16 cellular contexts compared by ENCODE assay signal in the genomic region with DNA sequence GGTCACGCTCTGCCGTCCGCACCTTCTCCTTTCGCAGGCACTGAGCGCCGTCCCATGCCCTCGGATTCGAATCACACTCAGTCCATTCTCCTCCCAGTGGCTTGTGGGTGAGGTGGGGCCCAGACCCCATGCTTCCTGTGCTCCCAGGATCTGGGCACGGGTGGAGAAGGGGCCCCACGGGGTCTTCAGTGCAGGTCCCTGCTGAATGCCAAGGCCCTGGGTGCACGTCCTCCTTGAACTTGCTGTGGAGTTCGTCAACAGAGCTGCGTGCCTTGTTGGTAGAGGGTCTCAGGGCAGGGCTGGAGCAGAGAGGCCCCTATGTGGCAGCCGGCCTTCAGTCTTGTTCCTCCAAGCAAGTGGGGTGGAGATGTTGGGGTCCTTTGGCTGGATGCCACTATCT. TPM values are rescaled to one million over a fixed set of nuclear protein-coding genes. Genes with fewer than 3 reads are reported as not detected.
DNase-seq lines count a peak whose midpoint lies in the region; ATAC-seq, FAIRE-seq and TF ChIP-seq lines count a peak whose summit lies in the region.
"Had no signal": no experiment of that assay in that cellular context is flagged by ENCODE, and none has a peak within 500 bp of the region (broad histone marks: within the 10 kb centered on the region; RNA-seq: fewer than 3 reads in every experiment).

No MANE protein-coding gene starts in this region.

- H3K9me3 ChIP-seq in H1 (ENCODE audit: insufficient read depth in 2 of 2, low read depth in 1 of 2, low read length in 1 of 2) (peaks cover 0 to 16% of the 10 kb centered on the region in 2 experiments; a peak in 3 of 4 replicates), sigmoid colon (no peaks in the 10 kb centered on the region)

- ATAC-seq in activated naive CD4-positive, alpha-beta T cell treated with anti-CD3 and anti-CD28 coated beads, Interleukin-2, amount 50 U/mL, for 72 hours: no peak

- peak overlapping the region; percentile 35; the same call in 1 of the 2 replicates for H2BK5ac ChIP-seq in H1 (ENCODE audit: low read depth, low read length)

- TF ChIP-seq CTCF in H1 (IDR thresholded peaks at IDR 0.05; ENCODE audit: control extremely low read depth in 1 of 3, insufficient read depth in 1 of 3, low read depth in 1 of 3, low read length in 3 of 3) (no peak), sigmoid colon (IDR thresholded peaks at IDR 0.05) (no peak)

- H3K4me2 ChIP-seq in H1 (ENCODE audit: insufficient read depth in 1 of 2, low read depth in 2 of 2, low read length in 2 of 2): no peak overlapping the region
- H3K4me2 ChIP-seq: BLaER1 had no signal

- peaks cover 5% of the 10 kb centered on the region for H3K27me3 Mint-ChIP-seq in activated naive CD4-positive, alpha-beta T cell treated with anti-CD3 and anti-CD28 coated beads, Interleukin-2, amount 10 ng/mL, durations not matched to agents 7 days and 5 days
- H3K27me3 Mint-ChIP-seq: CD8-positive, alpha-beta memory T cell had no signal

- CTCF ChIA-PET in activated naive CD4-positive, alpha-beta T cell treated with anti-CD3 and anti-CD28 coated beads, Interleukin-2, amount 10 ng/mL, durations not matched to agents 7 days and 5 days (lab: Charles Lee): interaction anchor here (1.8 to 3.9 kb wide), 2 partner anchors 12 to 205 kb away, joined by 16 to 29 read pairs; partner anchors contain the start of gene TUBB3
- CTCF ChIA-PET in H1 (lab: Charles Lee; ENCODE audit: partially characterized antibody): interaction anchor here (0.7 to 5.9 kb wide), 7 partner anchors 10 to 165 kb away, joined by 3 to 70 read pairs (median 4); partner anchors contain the start of genes MC1R and TUBB3

- H3K27ac ChIP-seq in H1 (ENCODE audit: low read depth, low read length): no peak overlapping the region
- no peak overlapping the region for H3K27ac ChIP-seq in sigmoid colon
- H3K27ac ChIP-seq: BLaER1, GM23248 had no signal

- H3K4me3 ChIP-seq in H1 (ENCODE audit: extremely low read depth in 1 of 4, insufficient read depth in 2 of 4, low read depth in 3 of 4, low read length in 4 of 4) (no peak overlapping the region), sigmoid colon (no peak overlapping the region)
- H3K4me3 ChIP-seq: BLaER1, GM12878, GM23248 had no signal

- no peaks in the 10 kb centered on the region; the same call in 1 of the 2 replicates for H3K23me2 ChIP-seq in H1 (ENCODE audit: low read depth, low read length)

- WGBS in H1 (ENCODE audit: extremely low coverage in 1 of 2, insufficient coverage in 1 of 2, insufficient read length in 1 of 2, insufficient replicate concordance in 2 of 2, low coverage in 1 of 2, low lambda C conversion rate in 2 of 2, missing lambda C conversion rate in 1 of 2), 2 experiments: 95% methylated on average over 14 of the region's 14 CpGs; no CpG with 5 or more reads in 1 of the 2 experiments
- WGBS in sigmoid colon, 2 donors: 94 to 95% methylated on average over 14 of the region's 14 CpGs

- H3K79me2 ChIP-seq in H1 (ENCODE audit: control insufficient read depth in 1 of 2, insufficient read depth in 2 of 2, low read length in 2 of 2): no peaks in the 10 kb centered on the region

- H3K4me1 Mint-ChIP-seq in activated naive CD4-positive, alpha-beta T cell treated with anti-CD3 and anti-CD28 coated beads, Interleukin-2, amount 10 ng/mL, durations not matched to agents 7 days and 5 days: peaks cover 7% of the 10 kb centered on the region

- no peak overlapping the region for H2BK15ac ChIP-seq in H1 (ENCODE audit: low read length)

- H2AK5ac ChIP-seq in H1 (ENCODE audit: low read depth, low read length): no peak overlapping the region

- POLR2A ChIA-PET in H1 (lab: Charles Lee; ENCODE audit: partially characterized antibody): interaction anchor here (1.1 to 6.5 kb wide), 2 partner anchors 11 to 107 kb away, joined by 3 to 71 read pairs; partner anchors contain the start of gene TUBB3

- no peak overlapping the region for H2BK20ac ChIP-seq in H1 (ENCODE audit: low read length)

- peak overlapping the region; percentile 23 to 74 for H3K27ac Mint-ChIP-seq in activated naive CD4-positive, alpha-beta T cell treated with anti-CD3 and anti-CD28 coated beads, Interleukin-2, amount 50 U/mL, for 72 hours
- no peak overlapping the region for H3K27ac Mint-ChIP-seq in activated naive CD4-positive, alpha-beta T cell treated with anti-CD3 and anti-CD28 coated beads, Interleukin-2, amount 10 ng/mL, durations not matched to agents 7 days and 5 days

- no peaks in the 10 kb centered on the region for H3K9me3 Mint-ChIP-seq in activated naive CD4-positive, alpha-beta T cell treated with anti-CD3 and anti-CD28 coated beads, Interleukin-2, amount 50 U/mL, for 72 hours
- H3K9me3 Mint-ChIP-seq in activated naive CD4-positive, alpha-beta T cell treated with anti-CD3 and anti-CD28 coated beads, Interleukin-2, amount 10 ng/mL, durations not matched to agents 7 days and 5 days: no peaks in the 10 kb centered on the region
- H3K9me3 Mint-ChIP-seq: CD8-positive, alpha-beta memory T cell had no signal

- no peak overlapping the region for H2BK120ac ChIP-seq in H1 (replicated peaks; ENCODE audit: low read depth, low read length)

- intact Hi-C loops in sigmoid colon (cut with DNase I): no loop called here

- no peaks in the 10 kb centered on the region for H3K79me1 ChIP-seq in H1 (ENCODE audit: low read depth, low read length)

- no peak for TF ChIP-seq POLR2A in H1 (IDR thresholded peaks at IDR 0.05; ENCODE audit: control extremely low read depth in 1 of 2, low read depth in 2 of 2, low read length in 2 of 2)
- TF ChIP-seq POLR2A in sigmoid colon (IDR thresholded peaks at IDR 0.05): no peak

- no peak overlapping the region for H4K5ac ChIP-seq in H1 (ENCODE audit: insufficient read length, low read depth, low read length)

- no peak for TF ChIP-seq RAD21 in H1 (IDR thresholded peaks at IDR 0.05 in 1 of 2, conservative IDR thresholded peaks at IDR 0.05 in 1 of 2; ENCODE audit: low read depth in 2 of 2, low read length in 2 of 2)

- DNase-seq in activated naive CD4-positive, alpha-beta T cell treated with anti-CD3 and anti-CD28 coated beads, Interleukin-2, amount 50 U/mL, for 72 hours (ENCODE audit: low spot score in 2 of 2): no peak
- no peak for DNase-seq in activated naive CD4-positive, alpha-beta T cell treated with anti-CD3 and anti-CD28 coated beads, Interleukin-2, amount 10 ng/mL, durations not matched to agents 7 days and 5 days
- DNase-seq in H1 (ENCODE audit: low read depth in 1 of 2, low spot score in 2 of 2): no peak
- peak; percentile 63 for DNase-seq in sigmoid colon
- no peak for DNase-seq in LoVo (ENCODE audit: low spot score)
- DNase-seq in NCI-H1417 (lab: John Stamatoyannopoulos, UW): no peak
- no peak for DNase-seq in COR-L47 (lab: John Stamatoyannopoulos, UW)
- DNase-seq: 8988T; AML-193; CD8-positive, alpha-beta memory T cell; DMS 273 treated with DMSO at 0.1 percent for 48 hours; GM23248 had no signal

- H3K4me3 Mint-ChIP-seq in activated naive CD4-positive, alpha-beta T cell treated with anti-CD3 and anti-CD28 coated beads, Interleukin-2, amount 10 ng/mL, durations not matched to agents 7 days and 5 days: no peak overlapping the region
- H3K4me3 Mint-ChIP-seq: CD8-positive, alpha-beta memory T cell had no signal

- H3K27me3 ChIP-seq in H1 (replicated peaks in 1 of 4; ENCODE audit: control insufficient read depth in 3 of 4, extremely low read depth in 1 of 4, insufficient read depth in 3 of 4, low read length in 3 of 4) (no peaks in the 10 kb centered on the region), sigmoid colon (no peaks in the 10 kb centered on the region)
- H3K27me3 ChIP-seq: BLaER1 had no signal

- FAIRE-seq in H1 (lab: Jason Lieb, UNC): no peak
- FAIRE-seq: GM12878, GM18507, HTR-8/SVneo had no signal

- no peak overlapping the region for H3K18ac ChIP-seq in H1 (ENCODE audit: extremely low read depth, low read length)

- H2AFZ ChIP-seq in H1 (ENCODE audit: low read length): no peak overlapping the region
- H2AFZ ChIP-seq: GM23248 had no signal

- H3K36me3 ChIP-seq in H1 (ENCODE audit: control insufficient read depth in 2 of 4, insufficient read depth in 4 of 4, low read length in 3 of 4): peaks cover 2 to 13% (median 7%) of the 10 kb centered on the region in 4 experiments; a peak in 6 of 8 replicates
- peaks cover 8 to 45% (median 23%) of the 10 kb centered on the region in 4 donors for H3K36me3 ChIP-seq in sigmoid colon

- H3K4me1 ChIP-seq in H1 (replicated peaks in 1 of 4; ENCODE audit: control insufficient read depth in 3 of 4, insufficient read depth in 4 of 4, low read length in 3 of 4) (peaks cover 0 to 2% (median 0%) of the 10 kb centered on the region in 4 experiments; a peak in 4 of 7 replicates), sigmoid colon (peaks cover 0 to 7% (median 5%) of the 10 kb centered on the region in 4 donors)

- H3K56ac ChIP-seq in H1 (replicated peaks; ENCODE audit: insufficient read length, low read depth, low read length): no peak overlapping the region

- H3K36me3 Mint-ChIP-seq in activated naive CD4-positive, alpha-beta T cell treated with anti-CD3 and anti-CD28 coated beads, Interleukin-2, amount 50 U/mL, for 72 hours: peaks cover 4 to 11% of the 10 kb centered on the region in 2 donors
- H3K36me3 Mint-ChIP-seq in activated naive CD4-positive, alpha-beta T cell treated with anti-CD3 and anti-CD28 coated beads, Interleukin-2, amount 10 ng/mL, durations not matched to agents 7 days and 5 days: peaks cover 34% of the 10 kb centered on the region

- H2BK12ac ChIP-seq in H1 (ENCODE audit: low read depth, low read length): no peak overlapping the region

- H3K23ac ChIP-seq in H1 (ENCODE audit: insufficient read length): no peak overlapping the region

- no peak overlapping the region for H4K8ac ChIP-seq in H1 (ENCODE audit: extremely low read depth, insufficient read depth, low read length)

- peaks cover 0 to 4% of the 10 kb centered on the region in 2 experiments for H4K20me1 ChIP-seq in H1 (replicated peaks in 1 of 2; ENCODE audit: control insufficient read depth in 1 of 2, insufficient read depth in 2 of 2, low read length in 2 of 2)

- no peak overlapping the region for H4K91ac ChIP-seq in H1 (replicated peaks; ENCODE audit: insufficient read length, low read length)

- TF ChIP-seq EP300 in H1 (IDR thresholded peaks at IDR 0.05; ENCODE audit: borderline replicate concordance in 1 of 2, low read depth in 2 of 2, low read length in 2 of 2): no peak
- TF ChIP-seq EP300 in sigmoid colon (IDR thresholded peaks at IDR 0.05): no peak

- no peak overlapping the region for H3K4ac ChIP-seq in H1 (replicated peaks; ENCODE audit: insufficient read length, low read depth, low read length)

- H3K14ac ChIP-seq in H1 (ENCODE audit: insufficient read length): no peak overlapping the region

- H3K9ac ChIP-seq in H1 (replicated peaks in 1 of 4; ENCODE audit: extremely low read depth in 1 of 4, low read depth in 3 of 4, low read length in 3 of 4): no peak overlapping the region
- H3K9ac ChIP-seq: BLaER1, GM23248 had no signal

RNA-seq across cellular contexts. Expression of gene MC1R, which starts 7.3 kb away (rescaled TPM):
- total RNA-seq in activated naive CD4-positive, alpha-beta T cell treated with anti-CD3 and anti-CD28 coated beads, Interleukin-2, amount 50 U/mL, for 72 hours: 1 to 10 TPM; 4.6 to 5.1 TPM
- 2.0 and 2.2 TPM in 2 replicates for total RNA-seq in H1 (2021; fragmentation: NEBNext Ultra II Directional; extraction: Animal tissue kit (Norgen Biotek cat#: 25700))
- polyA plus RNA-seq in H1 (2011; rRNA removed) (2.9 and 4.3 TPM in 2 replicates), sigmoid colon (1 to 10 TPM in 1 of 3 donors, not detected in 2; 5.6 TPM)
- polyA plus RNA-seq in H1 (2011; cell fraction: cytosol; rRNA removed): 3.7 TPM
- 7.6 TPM for polyA plus RNA-seq in H1 (2011; cell fraction: nucleus; rRNA removed)
- polyA plus RNA-seq in H1 (2012, experiment 1 of 2): 1.8 to 3.0 TPM (median 2.2 TPM) in 4 replicates
- 1.8 TPM for polyA plus RNA-seq in H1 (2012, experiment 2 of 2)
- 1.2 TPM for polyA plus RNA-seq in H1 (2013, experiment 1 of 2)
- 1.5 TPM for polyA plus RNA-seq in H1 (2013, experiment 2 of 2)
- polyA minus RNA-seq in H1 (2011; rRNA and poly(A)+ RNA removed): 3.3 and 5.0 TPM in 2 replicates
- 3.2 TPM for polyA minus RNA-seq in H1 (2011; cell fraction: cytosol; rRNA and poly(A)+ RNA removed)
- 4.5 TPM for polyA minus RNA-seq in H1 (2011; cell fraction: nucleus; rRNA and poly(A)+ RNA removed)
- 1 to 10 TPM; 2.1 to 8.0 (median 4.5) TPM for total RNA-seq in sigmoid colon

RNA-seq across cellular contexts. Expression of gene TUBB3, which starts 11.8 kb away (rescaled TPM):
- 10 to 100 TPM in 1 of 2 donors, not detected in 1; 10.2 TPM for total RNA-seq in activated naive CD4-positive, alpha-beta T cell treated with anti-CD3 and anti-CD28 coated beads, Interleukin-2, amount 50 U/mL, for 72 hours
- 275 and 292 TPM in 2 replicates for total RNA-seq in H1 (2021; fragmentation: NEBNext Ultra II Directional; extraction: Animal tissue kit (Norgen Biotek cat#: 25700))
- polyA plus RNA-seq in H1 (2011; rRNA removed): 393 and 420 TPM in 2 replicates
- 210 TPM for polyA plus RNA-seq in H1 (2011; cell fraction: cytosol; rRNA removed)
- polyA plus RNA-seq in H1 (2011; cell fraction: nucleus; rRNA removed): 252 TPM
- polyA plus RNA-seq in H1 (2012, experiment 1 of 2): 287 to 415 TPM (median 389 TPM) in 4 replicates
- polyA plus RNA-seq in H1 (2012, experiment 2 of 2): 421 TPM
- 211 TPM for polyA plus RNA-seq in H1 (2013, experiment 1 of 2)
- 208 TPM for polyA plus RNA-seq in H1 (2013, experiment 2 of 2)
- polyA minus RNA-seq in H1 (2011; rRNA and poly(A)+ RNA removed): 165 and 205 TPM in 2 replicates
- polyA minus RNA-seq in H1 (2011; cell fraction: cytosol; rRNA and poly(A)+ RNA removed): 155 TPM
- 91.3 TPM for polyA minus RNA-seq in H1 (2011; cell fraction: nucleus; rRNA and poly(A)+ RNA removed)
- 10 to 100 TPM in 3 of 4 donors, 1 to 10 TPM in 1; 9.2 to 35.0 (median 27.8) TPM for total RNA-seq in sigmoid colon
- 10 to 100 TPM in 1 of 3 donors, 1 to 10 TPM in 1, under 1 TPM in 1; 0.46 to 23.5 (median 1.8) TPM for polyA plus RNA-seq in sigmoid colon
- polyA plus RNA-seq: CD8-positive, alpha-beta memory T cell had no signal

RNA-seq across cellular contexts. Expression of gene DEF8, which starts 37.2 kb away (rescaled TPM):
- 10 to 100 TPM in 1 of 2 donors, 1 to 10 TPM in 1; 5.1 to 22.8 TPM for total RNA-seq in activated naive CD4-positive, alpha-beta T cell treated with anti-CD3 and anti-CD28 coated beads, Interleukin-2, amount 50 U/mL, for 72 hours
- total RNA-seq in H1 (2021; fragmentation: NEBNext Ultra II Directional; extraction: Animal tissue kit (Norgen Biotek cat#: 25700)): 48.3 and 53.0 TPM in 2 replicates
- polyA plus RNA-seq in H1 (2011; rRNA removed) (110 and 155 TPM in 2 replicates), sigmoid colon (10 to 100 TPM; 24.6 to 37.2 (median 30.5) TPM)
- 106 TPM for polyA plus RNA-seq in H1 (2011; cell fraction: cytosol; rRNA removed)
- polyA plus RNA-seq in H1 (2011; cell fraction: nucleus; rRNA removed): 160 TPM
- 35.4 to 56.5 TPM (median 53.7 TPM) in 4 replicates for polyA plus RNA-seq in H1 (2012, experiment 1 of 2)
- polyA plus RNA-seq in H1 (2012, experiment 2 of 2): 59.8 TPM
- polyA plus RNA-seq in H1 (2013, experiment 1 of 2): 47.6 TPM
- 46.6 TPM for polyA plus RNA-seq in H1 (2013, experiment 2 of 2)
- polyA minus RNA-seq in H1 (2011; rRNA and poly(A)+ RNA removed): 44.0 and 65.5 TPM in 2 replicates
- 40.0 TPM for polyA minus RNA-seq in H1 (2011; cell fraction: cytosol; rRNA and poly(A)+ RNA removed)
- 30.4 TPM for polyA minus RNA-seq in H1 (2011; cell fraction: nucleus; rRNA and poly(A)+ RNA removed)
- total RNA-seq in sigmoid colon: 100 to 1,000 TPM in 1 of 4 donors, 10 to 100 TPM in 3; 68.8 to 127 (median 86.6) TPM

RNA-seq across cellular contexts. Expression of gene TCF25, which starts 38.0 kb away (rescaled TPM):
- total RNA-seq in activated naive CD4-positive, alpha-beta T cell treated with anti-CD3 and anti-CD28 coated beads, Interleukin-2, amount 50 U/mL, for 72 hours: 100 to 1,000 TPM; 167 to 235 TPM
- 92.2 and 102 TPM in 2 replicates for total RNA-seq in H1 (2021; fragmentation: NEBNext Ultra II Directional; extraction: Animal tissue kit (Norgen Biotek cat#: 25700))
- polyA plus RNA-seq in H1 (2011; rRNA removed): 78.1 and 102 TPM in 2 replicates
- 84.5 TPM for polyA plus RNA-seq in H1 (2011; cell fraction: cytosol; rRNA removed)
- 230 TPM for polyA plus RNA-seq in H1 (2011; cell fraction: nucleus; rRNA removed)
- polyA plus RNA-seq in H1 (2012, experiment 1 of 2): 112 to 138 TPM (median 135 TPM) in 4 replicates
- 70.6 TPM for polyA plus RNA-seq in H1 (2012, experiment 2 of 2)
- 86.9 TPM for polyA plus RNA-seq in H1 (2013, experiment 1 of 2)
- polyA plus RNA-seq in H1 (2013, experiment 2 of 2): 84.9 TPM
- polyA minus RNA-seq in H1 (2011; rRNA and poly(A)+ RNA removed): 58.3 and 62.0 TPM in 2 replicates
- 56.6 TPM for polyA minus RNA-seq in H1 (2011; cell fraction: cytosol; rRNA and poly(A)+ RNA removed)
- polyA minus RNA-seq in H1 (2011; cell fraction: nucleus; rRNA and poly(A)+ RNA removed): 49.3 TPM
- total RNA-seq in sigmoid colon: 100 to 1,000 TPM; 131 to 244 (median 181) TPM
- polyA plus RNA-seq in sigmoid colon: 100 to 1,000 TPM in 2 of 3 donors, 10 to 100 TPM in 1; 89.7 to 161 (median 106) TPM
